Comparison of ENCODE assay signal across 9 cellular contexts in genomic region chr21:28111151-28111619, GRCh38.
A peak's percentile ranks its signal among the peaks of the same experiment; 100 is the strongest.
DNase-seq lines count a peak whose midpoint lies in the region; ATAC-seq and TF ChIP-seq lines count a peak whose summit lies in the region.
"Had no signal": no experiment of that assay in that cellular context is flagged by ENCODE, and none has a peak within 500 bp of the region (broad histone marks: within the 10 kb centered on the region; RNA-seq: fewer than 3 reads in every experiment).

No MANE protein-coding gene starts in this region.

- H3K4me3 ChIP-seq in epithelial cell of proximal tubule (ENCODE audit: low read depth, low read length) = peak overlapping the region; percentile 5
- H3K4me3 ChIP-seq in mesendoderm (ENCODE audit: low read length) = no peak overlapping the region

- H3K36me3 ChIP-seq in mesendoderm (ENCODE audit: control insufficient read depth, insufficient read depth, low read length) = no peaks in the 10 kb centered on the region

- peak overlapping the region; percentile 75 for H3K27ac Mint-ChIP-seq in mesothelial cell of epicardium
- H3K27ac Mint-ChIP-seq in type B pancreatic cell = peak overlapping the region; percentile 23
- H3K27ac Mint-ChIP-seq: stimulated activated effector memory CD8-positive, alpha-beta T cell treated with anti-CD3 and anti-CD28 coated beads, Interleukin-12 subunit alpha, Interleukin-12 subunit beta, amount 100 ng/mL, for 72 hours had no signal

- DNase-seq in NCI-H446 treated with DMSO at 0.1 percent for 48 hours (lab: John Stamatoyannopoulos, UW) = peak; percentile 68
- DNase-seq in epithelial cell of proximal tubule (ENCODE audit: low read depth) = no peak
- DNase-seq in mesothelial cell of epicardium (ENCODE audit: low spot score in 2 of 2, unreplicated experiment in 2 of 2) = peak in 1 of 2 experiments; percentile 43
- no peak for DNase-seq in type B pancreatic cell (ENCODE audit: extremely low spot score, unreplicated experiment)
- no peak for DNase-seq in effector CD8-positive, alpha-beta T cell (lab: John Stamatoyannopoulos, UW)
- DNase-seq in A172 (ENCODE audit: low spot score) = no peak
- DNase-seq in mesendoderm = no peak

- H3K4me3 Mint-ChIP-seq in mesothelial cell of epicardium (peak overlapping the region; percentile 1), type B pancreatic cell (peak overlapping the region; percentile 70)
- H3K4me3 Mint-ChIP-seq: stimulated activated effector memory CD8-positive, alpha-beta T cell treated with anti-CD3 and anti-CD28 coated beads, Interleukin-12 subunit alpha, Interleukin-12 subunit beta, amount 100 ng/mL, for 72 hours had no signal

- no peak overlapping the region for H2BK5ac ChIP-seq in mesendoderm (ENCODE audit: low read length)

- peaks cover 50% of the 10 kb centered on the region for H3K4me1 Mint-ChIP-seq in mesothelial cell of epicardium
- H3K4me1 Mint-ChIP-seq in type B pancreatic cell (ENCODE audit: unreplicated experiment) = peaks cover 19% of the 10 kb centered on the region
- H3K4me1 Mint-ChIP-seq: stimulated activated effector memory CD8-positive, alpha-beta T cell treated with anti-CD3 and anti-CD28 coated beads, Interleukin-12 subunit alpha, Interleukin-12 subunit beta, amount 100 ng/mL, for 72 hours had no signal

- H3K27me3 Mint-ChIP-seq in mesothelial cell of epicardium (ENCODE audit: low read depth) = no peaks in the 10 kb centered on the region
- no peaks in the 10 kb centered on the region for H3K27me3 Mint-ChIP-seq in type B pancreatic cell

- H3K9ac ChIP-seq in mesendoderm (ENCODE audit: low read length) = no peak overlapping the region

- no peak for ATAC-seq in HG02938 (IDR thresholded peaks at IDR 0.05; ENCODE audit: unreplicated experiment)
- ATAC-seq: stimulated activated effector memory CD8-positive, alpha-beta T cell treated with anti-CD3 and anti-CD28 coated beads, Interleukin-12 subunit alpha, Interleukin-12 subunit beta, amount 100 ng/mL, for 72 hours had no signal

- H3K56ac ChIP-seq in mesendoderm (ENCODE audit: low read length) = no peak overlapping the region

- no CpG with 5 or more reads among the region's 7 CpGs for WGBS in mesendoderm (ENCODE audit: extremely low coverage, insufficient coverage, low lambda C conversion rate)

- H3K4ac ChIP-seq in mesendoderm (ENCODE audit: low read depth, low read length) = no peak overlapping the region

- peaks cover 13% of the 10 kb centered on the region for H3K36me3 Mint-ChIP-seq in mesothelial cell of epicardium
- H3K36me3 Mint-ChIP-seq in type B pancreatic cell = peaks cover 4% of the 10 kb centered on the region
- H3K36me3 Mint-ChIP-seq: stimulated activated effector memory CD8-positive, alpha-beta T cell treated with anti-CD3 and anti-CD28 coated beads, Interleukin-12 subunit alpha, Interleukin-12 subunit beta, amount 100 ng/mL, for 72 hours had no signal

- no peak overlapping the region for H3K4me2 ChIP-seq in mesendoderm (ENCODE audit: low read length)

- H2BK15ac ChIP-seq in mesendoderm (replicated peaks; ENCODE audit: low read depth) = no peak overlapping the region

- no peaks in the 10 kb centered on the region for H3K4me1 ChIP-seq in mesendoderm (ENCODE audit: control insufficient read depth, low read depth, low read length)

- H3K27me3 ChIP-seq in mesendoderm (ENCODE audit: insufficient read depth, low read length, poor library complexity) = no peaks in the 10 kb centered on the region

- H4K8ac ChIP-seq in mesendoderm (ENCODE audit: low read depth, low read length) = no peak overlapping the region

- no peak overlapping the region for H2BK120ac ChIP-seq in mesendoderm (ENCODE audit: low read depth, low read length)

- no peak for TF ChIP-seq CTCF in epithelial cell of proximal tubule (conservative IDR thresholded peaks at IDR 0.05; ENCODE audit: low read depth, low read length)
- no peak for TF ChIP-seq CTCF in mesothelial cell of epicardium (IDR thresholded peaks at IDR 0.05; ENCODE audit: unreplicated experiment)
- no peak for TF ChIP-seq CTCF in type B pancreatic cell (conservative IDR thresholded peaks at IDR 0.05)

- no peak overlapping the region for H2AK5ac ChIP-seq in mesendoderm (ENCODE audit: low read length)

- no peaks in the 10 kb centered on the region for H3K79me2 ChIP-seq in mesendoderm (ENCODE audit: control insufficient read depth, insufficient read depth, low read length)

- no peak overlapping the region for H3K27ac ChIP-seq in mesendoderm (ENCODE audit: low read depth, low read length)

- H3K18ac ChIP-seq in mesendoderm (ENCODE audit: low read length) = no peak overlapping the region

- no peak overlapping the region for H3K23ac ChIP-seq in mesendoderm (ENCODE audit: low read length)

- H4K5ac ChIP-seq in mesendoderm (ENCODE audit: low read length) = no peak overlapping the region

- no peaks in the 10 kb centered on the region for H3K79me1 ChIP-seq in mesendoderm (ENCODE audit: low read length)

- H3K9me3 Mint-ChIP-seq in mesothelial cell of epicardium (peaks cover 15% of the 10 kb centered on the region), type B pancreatic cell (peaks cover 3% of the 10 kb centered on the region)
